Comparison of ENCODE assay signal across 18 cellular contexts in genomic region chr7:39645482-39646407, GRCh38. TPM values are rescaled to one million over a fixed set of nuclear protein-coding genes. Genes with fewer than 3 reads are reported as not detected.
DNase-seq lines count a peak whose midpoint lies in the region; ATAC-seq, FAIRE-seq and TF ChIP-seq lines count a peak whose summit lies in the region.
"Had no signal": no experiment of that assay in that cellular context is flagged by ENCODE, and none has a peak within 500 bp of the region (broad histone marks: within the 10 kb centered on the region; RNA-seq: fewer than 3 reads in every experiment).

No MANE protein-coding gene starts in this region.

- no peak for TF ChIP-seq POLR2A in GM12892 (IDR thresholded peaks at IDR 0.05; ENCODE audit: low read depth, low read length)

- no peaks in the 10 kb centered on the region for H3K27me3 Mint-ChIP-seq in chondrocyte (ENCODE audit: low read depth)
- H3K27me3 Mint-ChIP-seq in activated naive CD4-positive, alpha-beta T cell treated with anti-CD3 and anti-CD28 coated beads for 36 hours (ENCODE audit: low read depth), result no peaks in the 10 kb centered on the region

- WGBS in right cardiac atrium, result 62% methylated on average over 5 of the region's 5 CpGs

- peak; percentile 9 for FAIRE-seq in GM12892 (lab: Jason Lieb, UNC)
- FAIRE-seq: GM19239 had no signal

- H3K4me3 Mint-ChIP-seq in chondrocyte (ENCODE audit: unreplicated experiment), result no peak overlapping the region
- no peak overlapping the region for H3K4me3 Mint-ChIP-seq in activated naive CD4-positive, alpha-beta T cell treated with anti-CD3 and anti-CD28 coated beads for 36 hours
- H3K4me3 Mint-ChIP-seq: CD14-positive monocyte had no signal

- ATAC-seq in right cardiac atrium, result peak; percentile 42 to 47
- ATAC-seq in HG03045 (IDR thresholded peaks at IDR 0.05; ENCODE audit: unreplicated experiment), result no peak

- H3K9me3 Mint-ChIP-seq in chondrocyte (ENCODE audit: low read depth), result no peaks in the 10 kb centered on the region
- no peaks in the 10 kb centered on the region for H3K9me3 Mint-ChIP-seq in activated naive CD4-positive, alpha-beta T cell treated with anti-CD3 and anti-CD28 coated beads for 36 hours
- H3K9me3 Mint-ChIP-seq: CD14-positive monocyte had no signal

- no peaks in the 10 kb centered on the region for H3K27me3 ChIP-seq in right cardiac atrium (ENCODE audit: control insufficient read depth, insufficient read depth)
- H3K27me3 ChIP-seq: MG63 had no signal

- peaks cover 56% of the 10 kb centered on the region for H3K4me1 Mint-ChIP-seq in chondrocyte (ENCODE audit: low read depth)
- peaks cover 58% of the 10 kb centered on the region for H3K4me1 Mint-ChIP-seq in activated naive CD4-positive, alpha-beta T cell treated with anti-CD3 and anti-CD28 coated beads for 36 hours (ENCODE audit: low read depth)

- CTCF ChIA-PET in activated naive CD4-positive, alpha-beta T cell treated with anti-CD3 and anti-CD28 coated beads for 36 hours (lab: Charles Lee), result no interaction called here

- peak overlapping the region; percentile 71 for H3K27ac ChIP-seq in right cardiac atrium (ENCODE audit: low read length)

- peaks cover 13% of the 10 kb centered on the region for H3K4me1 ChIP-seq in right cardiac atrium (ENCODE audit: control insufficient read depth, insufficient read depth, low read length)
- H3K4me1 ChIP-seq: HAP-1 had no signal

- peak overlapping the region; percentile 33 for H3K27ac Mint-ChIP-seq in chondrocyte (ENCODE audit: unreplicated experiment)
- no peak overlapping the region for H3K27ac Mint-ChIP-seq in activated naive CD4-positive, alpha-beta T cell treated with anti-CD3 and anti-CD28 coated beads for 36 hours
- H3K27ac Mint-ChIP-seq: CD14-positive monocyte had no signal

- DNase-seq in GM12892 (ENCODE audit: insufficient read length) (no peak), NCI-H226 (peak; percentile 44), chondrocyte (ENCODE audit: low spot score) (no peak), right cardiac atrium (no peak)
- no peak for DNase-seq in stimulated activated naive CD4-positive, alpha-beta T cell (lab: John Stamatoyannopoulos, UW)
- no peak for DNase-seq in activated naive CD4-positive, alpha-beta T cell treated with anti-CD3 and anti-CD28 coated beads for 36 hours
- DNase-seq: AML-193, DMS 273 treated with DMSO at 0.1 percent for 48 hours, Karpas-422, MG63, NCI-H1092, NCI-H146, NCI-H2081, NCI-H524 had no signal

- no peak overlapping the region for H3K4me3 ChIP-seq in right cardiac atrium (ENCODE audit: low read length)
- H3K4me3 ChIP-seq: HAP-1, MG63 had no signal

- no peaks in the 10 kb centered on the region for H3K9me3 ChIP-seq in right cardiac atrium (ENCODE audit: control insufficient read depth, low read length)
- H3K9me3 ChIP-seq: HAP-1, MG63 had no signal

- no peaks in the 10 kb centered on the region for H3K36me3 Mint-ChIP-seq in chondrocyte (ENCODE audit: low read depth)
- H3K36me3 Mint-ChIP-seq in activated naive CD4-positive, alpha-beta T cell treated with anti-CD3 and anti-CD28 coated beads for 36 hours (ENCODE audit: low read depth), result peaks cover 1% of the 10 kb centered on the region

- no peak for TF ChIP-seq CTCF in chondrocyte (IDR thresholded peaks at IDR 0.05)

- intact Hi-C loops in right cardiac atrium (cut with DNase I), result no loop called here
- intact Hi-C loops in activated naive CD4-positive, alpha-beta T cell treated with anti-CD3 and anti-CD28 coated beads for 36 hours (cut with micrococcal nuclease), result no loop called here

RNA-seq across cellular contexts. Expression of gene RALA, which starts 22.4 kb away (rescaled TPM):
- 25.8 TPM for polyA plus RNA-seq in GM12892 (2012; ENCODE audit: missing spikeins)
- total RNA-seq in chondrocyte (29.2 to 37.4 TPM (median 35.2 TPM) in 3 replicates), right cardiac atrium (10 to 100 TPM; 21.0 to 23.9 (median 22.4) TPM)
- 20.9 TPM for polyA plus RNA-seq in right cardiac atrium
- 10 to 100 TPM; 30.3 to 35.6 TPM for total RNA-seq in activated naive CD4-positive, alpha-beta T cell treated with anti-CD3 and anti-CD28 coated beads for 36 hours
